ENCODE assay signal across 3 cellular contexts in the genomic region with DNA sequence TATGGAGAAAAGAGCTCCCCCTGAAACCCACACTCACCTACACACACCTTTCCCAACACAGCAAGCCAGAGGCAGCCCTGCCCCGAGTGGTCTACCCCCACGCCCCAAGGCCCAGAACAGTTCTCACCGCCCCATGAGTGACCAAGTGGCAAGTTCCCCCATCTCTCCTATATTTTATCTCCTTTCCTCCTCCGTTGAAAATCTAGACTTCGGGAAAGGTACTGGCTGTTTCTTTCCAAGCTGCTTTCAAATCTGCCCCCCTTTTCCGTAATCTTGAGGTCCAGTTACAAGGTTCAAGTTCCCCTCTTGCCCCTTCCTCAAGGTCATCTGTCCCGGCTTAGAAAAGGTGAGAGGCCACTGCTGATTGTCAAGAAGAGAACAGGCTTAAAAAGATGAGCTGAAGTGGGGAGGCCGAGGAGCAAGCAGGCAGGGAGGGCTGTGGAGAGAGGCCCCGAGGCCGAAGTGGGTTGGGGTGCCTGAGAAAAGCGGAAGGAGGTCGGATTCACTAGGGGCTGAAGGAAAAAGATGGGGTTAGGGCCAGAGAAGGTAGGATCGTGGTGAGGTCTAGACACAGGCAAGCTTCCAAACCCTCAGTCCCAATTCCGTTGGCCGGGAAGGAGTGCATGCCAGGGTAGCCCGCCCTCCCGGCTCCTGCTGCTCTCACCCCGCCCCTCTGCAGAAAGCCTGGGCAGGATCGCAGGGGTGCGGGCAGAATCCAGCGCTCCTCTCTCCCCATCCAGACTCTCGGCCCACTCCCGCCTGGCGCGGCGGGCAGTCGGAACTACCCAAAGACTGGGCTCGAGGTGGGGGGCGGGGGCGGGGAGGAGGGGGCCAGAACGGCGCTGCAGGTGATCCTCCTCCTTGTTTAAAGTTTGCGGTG.
TF ChIP-seq lines count a peak whose summit lies in the region.

No MANE protein-coding gene starts in this region.

TF ChIP-seq in SK-N-SH, 30 proteins besides CTCF, POLR2A, EP300 and RAD21 (continues in another document):
- TF ChIP-seq TEAD4 (IDR thresholded peaks at IDR 0.05; ENCODE audit: borderline replicate concordance, insufficient read depth) (no peak), RFX5 (IDR thresholded peaks at IDR 0.05; ENCODE audit: low read length) (no peak), GATA2 (CRISPR knock-in tag; IDR thresholded peaks at IDR 0.05) (no peak), RXRA (IDR thresholded peaks at IDR 0.05; ENCODE audit: borderline replicate concordance, low read depth) (no peak), JUND (IDR thresholded peaks at IDR 0.05) (no peak), FOXJ3 (CRISPR knock-in tag; IDR thresholded peaks at IDR 0.05) (no peak), ELF1 (IDR thresholded peaks at IDR 0.05) (no peak), SMC3 (IDR thresholded peaks at IDR 0.05; ENCODE audit: low read depth, low read length) (no peak), POLR2AphosphoS5 (IDR thresholded peaks at IDR 0.05; ENCODE audit: low read depth, low read length) (no peak), NFIC (IDR thresholded peaks at IDR 0.05; ENCODE audit: borderline replicate concordance) (no peak)
- TF ChIP-seq, protein P1, sequence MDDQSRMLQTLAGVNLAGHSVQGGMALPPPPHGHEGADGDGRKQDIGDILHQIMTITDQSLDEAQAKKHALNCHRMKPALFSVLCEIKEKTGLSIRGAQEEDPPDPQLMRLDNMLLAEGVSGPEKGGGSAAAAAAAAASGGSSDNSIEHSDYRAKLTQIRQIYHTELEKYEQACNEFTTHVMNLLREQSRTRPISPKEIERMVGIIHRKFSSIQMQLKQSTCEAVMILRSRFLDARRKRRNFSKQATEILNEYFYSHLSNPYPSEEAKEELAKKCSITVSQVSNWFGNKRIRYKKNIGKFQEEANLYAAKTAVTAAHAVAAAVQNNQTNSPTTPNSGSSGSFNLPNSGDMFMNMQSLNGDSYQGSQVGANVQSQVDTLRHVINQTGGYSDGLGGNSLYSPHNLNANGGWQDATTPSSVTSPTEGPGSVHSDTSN (IDR thresholded peaks at IDR 0.05), result no peak
- TF ChIP-seq, protein P2, sequence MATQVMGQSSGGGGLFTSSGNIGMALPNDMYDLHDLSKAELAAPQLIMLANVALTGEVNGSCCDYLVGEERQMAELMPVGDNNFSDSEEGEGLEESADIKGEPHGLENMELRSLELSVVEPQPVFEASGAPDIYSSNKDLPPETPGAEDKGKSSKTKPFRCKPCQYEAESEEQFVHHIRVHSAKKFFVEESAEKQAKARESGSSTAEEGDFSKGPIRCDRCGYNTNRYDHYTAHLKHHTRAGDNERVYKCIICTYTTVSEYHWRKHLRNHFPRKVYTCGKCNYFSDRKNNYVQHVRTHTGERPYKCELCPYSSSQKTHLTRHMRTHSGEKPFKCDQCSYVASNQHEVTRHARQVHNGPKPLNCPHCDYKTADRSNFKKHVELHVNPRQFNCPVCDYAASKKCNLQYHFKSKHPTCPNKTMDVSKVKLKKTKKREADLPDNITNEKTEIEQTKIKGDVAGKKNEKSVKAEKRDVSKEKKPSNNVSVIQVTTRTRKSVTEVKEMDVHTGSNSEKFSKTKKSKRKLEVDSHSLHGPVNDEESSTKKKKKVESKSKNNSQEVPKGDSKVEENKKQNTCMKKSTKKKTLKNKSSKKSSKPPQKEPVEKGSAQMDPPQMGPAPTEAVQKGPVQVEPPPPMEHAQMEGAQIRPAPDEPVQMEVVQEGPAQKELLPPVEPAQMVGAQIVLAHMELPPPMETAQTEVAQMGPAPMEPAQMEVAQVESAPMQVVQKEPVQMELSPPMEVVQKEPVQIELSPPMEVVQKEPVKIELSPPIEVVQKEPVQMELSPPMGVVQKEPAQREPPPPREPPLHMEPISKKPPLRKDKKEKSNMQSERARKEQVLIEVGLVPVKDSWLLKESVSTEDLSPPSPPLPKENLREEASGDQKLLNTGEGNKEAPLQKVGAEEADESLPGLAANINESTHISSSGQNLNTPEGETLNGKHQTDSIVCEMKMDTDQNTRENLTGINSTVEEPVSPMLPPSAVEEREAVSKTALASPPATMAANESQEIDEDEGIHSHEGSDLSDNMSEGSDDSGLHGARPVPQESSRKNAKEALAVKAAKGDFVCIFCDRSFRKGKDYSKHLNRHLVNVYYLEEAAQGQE (IDR thresholded peaks at IDR 0.05; ENCODE audit: low read depth, low read length), result no peak
- TF ChIP-seq, protein P3, sequence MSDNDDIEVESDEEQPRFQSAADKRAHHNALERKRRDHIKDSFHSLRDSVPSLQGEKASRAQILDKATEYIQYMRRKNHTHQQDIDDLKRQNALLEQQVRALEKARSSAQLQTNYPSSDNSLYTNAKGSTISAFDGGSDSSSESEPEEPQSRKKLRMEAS (IDR thresholded peaks at IDR 0.05; ENCODE audit: low read depth), result no peak
- TF ChIP-seq, protein P4, sequence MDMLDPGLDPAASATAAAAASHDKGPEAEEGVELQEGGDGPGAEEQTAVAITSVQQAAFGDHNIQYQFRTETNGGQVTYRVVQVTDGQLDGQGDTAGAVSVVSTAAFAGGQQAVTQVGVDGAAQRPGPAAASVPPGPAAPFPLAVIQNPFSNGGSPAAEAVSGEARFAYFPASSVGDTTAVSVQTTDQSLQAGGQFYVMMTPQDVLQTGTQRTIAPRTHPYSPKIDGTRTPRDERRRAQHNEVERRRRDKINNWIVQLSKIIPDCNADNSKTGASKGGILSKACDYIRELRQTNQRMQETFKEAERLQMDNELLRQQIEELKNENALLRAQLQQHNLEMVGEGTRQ (IDR thresholded peaks at IDR 0.05; ENCODE audit: borderline replicate concordance, low read depth, low read length), result no peak

TF ChIP-seq in SK-N-SH treated with all-trans-retinoic acid at 6 μM for 48 hours, 23 proteins besides CTCF, POLR2A, EP300 and RAD21:
- TF ChIP-seq, protein P5, sequence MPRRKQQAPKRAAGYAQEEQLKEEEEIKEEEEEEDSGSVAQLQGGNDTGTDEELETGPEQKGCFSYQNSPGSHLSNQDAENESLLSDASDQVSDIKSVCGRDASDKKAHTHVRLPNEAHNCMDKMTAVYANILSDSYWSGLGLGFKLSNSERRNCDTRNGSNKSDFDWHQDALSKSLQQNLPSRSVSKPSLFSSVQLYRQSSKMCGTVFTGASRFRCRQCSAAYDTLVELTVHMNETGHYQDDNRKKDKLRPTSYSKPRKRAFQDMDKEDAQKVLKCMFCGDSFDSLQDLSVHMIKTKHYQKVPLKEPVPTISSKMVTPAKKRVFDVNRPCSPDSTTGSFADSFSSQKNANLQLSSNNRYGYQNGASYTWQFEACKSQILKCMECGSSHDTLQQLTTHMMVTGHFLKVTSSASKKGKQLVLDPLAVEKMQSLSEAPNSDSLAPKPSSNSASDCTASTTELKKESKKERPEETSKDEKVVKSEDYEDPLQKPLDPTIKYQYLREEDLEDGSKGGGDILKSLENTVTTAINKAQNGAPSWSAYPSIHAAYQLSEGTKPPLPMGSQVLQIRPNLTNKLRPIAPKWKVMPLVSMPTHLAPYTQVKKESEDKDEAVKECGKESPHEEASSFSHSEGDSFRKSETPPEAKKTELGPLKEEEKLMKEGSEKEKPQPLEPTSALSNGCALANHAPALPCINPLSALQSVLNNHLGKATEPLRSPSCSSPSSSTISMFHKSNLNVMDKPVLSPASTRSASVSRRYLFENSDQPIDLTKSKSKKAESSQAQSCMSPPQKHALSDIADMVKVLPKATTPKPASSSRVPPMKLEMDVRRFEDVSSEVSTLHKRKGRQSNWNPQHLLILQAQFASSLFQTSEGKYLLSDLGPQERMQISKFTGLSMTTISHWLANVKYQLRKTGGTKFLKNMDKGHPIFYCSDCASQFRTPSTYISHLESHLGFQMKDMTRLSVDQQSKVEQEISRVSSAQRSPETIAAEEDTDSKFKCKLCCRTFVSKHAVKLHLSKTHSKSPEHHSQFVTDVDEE (CRISPR knock-in tag; IDR thresholded peaks at IDR 0.05), result no peak
- TF ChIP-seq ARNTL (CRISPR knock-in tag; IDR thresholded peaks at IDR 0.05; ENCODE audit: borderline replicate concordance, low read depth), result no peak
- TF ChIP-seq ZFP3 (CRISPR knock-in tag; IDR thresholded peaks at IDR 0.05), result no peak
- TF ChIP-seq ZNF70 (CRISPR knock-in tag; IDR thresholded peaks at IDR 0.05), result no peak
- TF ChIP-seq ZC3H10 (CRISPR knock-in tag; IDR thresholded peaks at IDR 0.05), result no peak
- no peak for TF ChIP-seq RARB (CRISPR knock-in tag; IDR thresholded peaks at IDR 0.05)
- no peak for TF ChIP-seq ESRRG (CRISPR knock-in tag; IDR thresholded peaks at IDR 0.05)
- no peak for TF ChIP-seq OSR1 (CRISPR knock-in tag; IDR thresholded peaks at IDR 0.05)
- no peak for TF ChIP-seq CSDC2 (CRISPR knock-in tag; IDR thresholded peaks at IDR 0.05)
- TF ChIP-seq SNAI2 (CRISPR knock-in tag; IDR thresholded peaks at IDR 0.05), result no peak

TF ChIP-seq in GM12878, 131 proteins besides CTCF, POLR2A, EP300 and RAD21:
- TF ChIP-seq EZH2 (IDR thresholded peaks at IDR 0.05; ENCODE audit: borderline replicate concordance, control insufficient read depth, low read depth, low read length), result peak; percentile 54; the same call in 1 of the 2 replicates
- no peak for TF ChIP-seq ESRRA (IDR thresholded peaks at IDR 0.05; ENCODE audit: low read length)
